11 cellular contexts compared by ENCODE assay signal in the genomic region with DNA sequence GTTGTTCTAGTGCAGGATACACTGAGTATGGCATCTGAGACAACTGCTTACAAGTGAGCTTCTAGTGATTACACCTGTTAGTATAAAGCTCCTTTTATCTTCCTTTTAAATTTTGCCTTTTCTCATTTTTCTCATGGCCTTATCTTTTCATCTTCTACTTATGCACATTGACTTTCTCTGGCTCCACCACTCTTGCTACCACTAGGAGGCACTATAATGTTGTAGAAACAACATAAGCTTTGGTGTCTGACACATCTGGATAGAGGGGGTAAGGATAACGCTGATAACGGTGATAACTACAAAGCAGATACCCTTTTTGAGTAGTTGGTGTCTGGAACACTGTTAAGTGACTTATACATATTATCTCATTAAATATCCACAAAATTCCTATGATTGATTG.
DNase-seq lines count a peak whose midpoint lies in the region; ATAC-seq and TF ChIP-seq lines count a peak whose summit lies in the region.
"Had no signal": no experiment of that assay in that cellular context is flagged by ENCODE, and none has a peak within 500 bp of the region (broad histone marks: within the 10 kb centered on the region; RNA-seq: fewer than 3 reads in every experiment).

No MANE protein-coding gene starts in this region.

- H3K27ac Mint-ChIP-seq in MCF 10A (ENCODE audit: low read depth, unreplicated experiment): no peak overlapping the region

- no peaks in the 10 kb centered on the region for H3K4me1 Mint-ChIP-seq in MCF 10A (ENCODE audit: insufficient read depth, unreplicated experiment)

- peaks cover 8% of the 10 kb centered on the region for H3K9me3 Mint-ChIP-seq in MCF 10A (ENCODE audit: unreplicated experiment)

- no peak for TF ChIP-seq POLR2A in breast epithelium (IDR thresholded peaks at IDR 0.05)

- in situ Hi-C loops in astrocyte of the cerebellum (cut with HindIII; ENCODE audit: low sequenced_read_pairs): no loop called here

- intact Hi-C loops in MCF 10A (cut with micrococcal nuclease) (loop anchor here (1.0 to 10.0 kb wide), 3 partner anchors 304 to 1610 kb away; no protein-coding TSS in a partner anchor), breast epithelium (cut with DNase I; ENCODE audit: low total_unique reads) (no loop called here)

- ATAC-seq in HG03280 (IDR thresholded peaks at IDR 0.05; ENCODE audit: unreplicated experiment) (no peak), HG03565 (IDR thresholded peaks at IDR 0.05; ENCODE audit: unreplicated experiment) (no peak), GM21737 (IDR thresholded peaks at IDR 0.05; ENCODE audit: unreplicated experiment) (no peak)

- no peak overlapping the region for H3K4me3 ChIP-seq in breast epithelium
- H3K4me3 ChIP-seq in astrocyte of the cerebellum (ENCODE audit: low read depth, low read length): no peak overlapping the region

- POLR2A ChIA-PET in MCF 10A (lab: Yijun Ruan, JAX): interaction anchor here (0.7 to 2.5 kb wide), 3 partner anchors 73 to 726 kb away, joined by 3 to 15 read pairs (median 14); no protein-coding TSS in a partner anchor

- no peaks in the 10 kb centered on the region for H3K36me3 Mint-ChIP-seq in MCF 10A (ENCODE audit: insufficient read depth, unreplicated experiment)

- H3K36me3 ChIP-seq in breast epithelium: no peaks in the 10 kb centered on the region

- CTCF ChIA-PET in MCF 10A (lab: Yijun Ruan, JAX): interaction anchor here (0.6 to 4.7 kb wide), 31 partner anchors 8 to 847 kb away, joined by 3 to 79 read pairs (median 5); no protein-coding TSS in a partner anchor

- TF ChIP-seq CTCF in MCF 10A (IDR thresholded peaks at IDR 0.05; ENCODE audit: unreplicated experiment): peak; percentile 53
- no peak for TF ChIP-seq CTCF in breast epithelium (IDR thresholded peaks at IDR 0.05)
- peak; percentile 39 for TF ChIP-seq CTCF in astrocyte of the cerebellum (IDR thresholded peaks at IDR 0.05; ENCODE audit: low read depth, low read length, missing control alignments)

- H3K27me3 Mint-ChIP-seq in MCF 10A (ENCODE audit: insufficient read depth, unreplicated experiment): no peaks in the 10 kb centered on the region

- H3K27ac ChIP-seq in breast epithelium: no peak overlapping the region

- H3K4me1 ChIP-seq in breast epithelium: no peaks in the 10 kb centered on the region

- BruUV-seq in MCF 10A (replicated peaks; lab: Mats Ljungman, UMichigan): no TSS peak

- DNase-seq in MCF 10A (ENCODE audit: unreplicated experiment): peak; percentile 28
- no peak for DNase-seq in breast epithelium (ENCODE audit: low spot score in 2 of 2)
- peak; percentile 59 to 67 for DNase-seq in Kasumi-1 (lab: John Stamatoyannopoulos, UW)
- no peak for DNase-seq in astrocyte of the cerebellum (ENCODE audit: low read depth)
- no peak for DNase-seq in inferior parietal cortex (ENCODE audit: extremely low spot score)
- DNase-seq: activated naive CD4-positive, alpha-beta T cell treated with Interleukin-2 at 50 U/mL for 16 hours; DMS153; head of caudate nucleus had no signal

- peaks cover 0 to 2% of the 10 kb centered on the region in 2 donors for H3K27me3 ChIP-seq in breast epithelium

- no peak overlapping the region for H3K4me3 Mint-ChIP-seq in MCF 10A (ENCODE audit: unreplicated experiment)

- no peaks in the 10 kb centered on the region for H3K9me3 ChIP-seq in breast epithelium

Comparison
In these comparisons a context has a peak if more than half of its experiments do, and no peak if none do; other contexts are left out.
1. DNase-seq: peak in MCF 10A (single experiment) and Kasumi-1 (2 of 2); none in breast epithelium (0 of 2), astrocyte of the cerebellum (single experiment) and inferior parietal cortex (single experiment).
2. CTCF ChIP-seq: peak in MCF 10A (single experiment) and astrocyte of the cerebellum (single experiment); none in breast epithelium (0 of 3).